ENCODE assay signal across 14 cellular contexts in genomic region chr14:51479584-51480305, GRCh38.
A peak's percentile ranks its signal among the peaks of the same experiment; 100 is the strongest.
DNase-seq lines count a peak whose midpoint lies in the region; ATAC-seq, FAIRE-seq and TF ChIP-seq lines count a peak whose summit lies in the region.
"Had no signal": no experiment of that assay in that cellular context is flagged by ENCODE, and none has a peak within 500 bp of the region (broad histone marks: within the 10 kb centered on the region; RNA-seq: fewer than 3 reads in every experiment).

No MANE protein-coding gene starts in this region.

- no peak for TF ChIP-seq CTCF in choroid plexus epithelial cell (conservative IDR thresholded peaks at IDR 0.05; ENCODE audit: low read depth, low read length)

- no peak overlapping the region for H3K4me3 ChIP-seq in choroid plexus epithelial cell (ENCODE audit: low read depth, low read length)
- H3K4me3 ChIP-seq: tibial artery had no signal

- peak; percentile 79 for ATAC-seq in HG02759 (IDR thresholded peaks at IDR 0.05; ENCODE audit: unreplicated experiment)
- ATAC-seq in left lobe of liver: no peak
- no peak for ATAC-seq in HG02938 (IDR thresholded peaks at IDR 0.05; ENCODE audit: unreplicated experiment)

- peak; percentile 55 for FAIRE-seq in GM18507 (lab: Jason Lieb, UNC)
- FAIRE-seq: keratinocyte had no signal

- DNase-seq in GM18507 (ENCODE audit: extremely low spot score, insufficient read length, low read depth): peak; percentile 5
- peak; percentile 59 for DNase-seq in choroid plexus epithelial cell (ENCODE audit: low read depth)
- peak; percentile 74 for DNase-seq in kidney tubule cell (ENCODE audit: low spot score)
- DNase-seq in NOMO-1 treated with DMSO at 0.1 percent for 48 hours (lab: John Stamatoyannopoulos, UW; ENCODE audit: unreplicated experiment): no peak
- no peak for DNase-seq in mucosa of gallbladder (ENCODE audit: low spot score)
- DNase-seq in left lobe of liver (ENCODE audit: low spot score): no peak
- DNase-seq: anterior cingulate cortex; CD4-positive, CD25-positive, alpha-beta regulatory T cell; endodermal cell; NCI-H2029 treated with DMSO at 0.1 percent for 48 hours had no signal

Comparison
In these comparisons a context has a peak if more than half of its experiments do, and no peak if none do; other contexts are left out.
1. DNase-seq: peak in GM18507 (single experiment), choroid plexus epithelial cell (single experiment) and kidney tubule cell (single experiment); none in NOMO-1 treated with DMSO at 0.1 percent for 48 hours (single experiment), mucosa of gallbladder (single experiment) and left lobe of liver (single experiment).